ENCODE assay signal across 29 cellular contexts in genomic region chr17:74917430-74917829, GRCh38. TPM values are rescaled to one million over a fixed set of nuclear protein-coding genes. Genes with fewer than 3 reads are reported as not detected.
A peak's percentile ranks its signal among the peaks of the same experiment; 100 is the strongest.
DNase-seq lines count a peak whose midpoint lies in the region; ATAC-seq, FAIRE-seq and TF ChIP-seq lines count a peak whose summit lies in the region.
"Had no signal": no experiment of that assay in that cellular context is flagged by ENCODE, and none has a peak within 500 bp of the region (broad histone marks: within the 10 kb centered on the region; RNA-seq: fewer than 3 reads in every experiment).

No MANE protein-coding gene starts in this region.

- H3K27me3 ChIP-seq in right lobe of liver (no peaks in the 10 kb centered on the region), HepG2 (ENCODE audit: control insufficient read depth in 1 of 2, insufficient read depth in 2 of 2, low read length in 2 of 2) (peaks cover 11 to 51% of the 10 kb centered on the region in 2 experiments)

- ATAC-seq in right lobe of liver (peak in 3 of 4 donors; percentile 18 to 50 (median 28)), HepG2 (no peak), WTC11 (no peak)
- ATAC-seq in stimulated activated memory B cell treated with anti-CD40 and anti-IgM and Interleukin-4, amounts not matched to agents 10 μg/mL and 1 μg/mL and 100 μg/mL, for 72 hours: no peak
- ATAC-seq: activated CD8-positive, alpha-beta T cell treated with anti-CD3 and anti-CD28 coated beads for 36 hours; sciatic nerve had no signal

- no peak overlapping the region for H3K4me2 ChIP-seq in HepG2 (ENCODE audit: low read depth, low read length)
- H3K4me2 ChIP-seq: BLaER1 had no signal

- H3K4me3 Mint-ChIP-seq in WTC11: no peak overlapping the region
- H3K4me3 Mint-ChIP-seq in stimulated activated memory B cell treated with anti-CD40 and anti-IgM and Interleukin-4, amounts not matched to agents 10 μg/mL and 1 μg/mL and 100 μg/mL, for 72 hours: no peak overlapping the region
- H3K4me3 Mint-ChIP-seq: activated CD8-positive, alpha-beta T cell treated with anti-CD3 and anti-CD28 coated beads for 36 hours; activated T-cell treated with anti-CD3 and anti-CD28 coated beads, Interleukin-2, amount 50 U/mL, for 24 hours; natural killer cell had no signal

- TF ChIP-seq RAD21 in HepG2 (CRISPR knock-in tag; IDR thresholded peaks at IDR 0.05): no peak

- H3K4me3 ChIP-seq in right lobe of liver (no peak overlapping the region), HepG2 (replicated peaks in 1 of 3; ENCODE audit: insufficient read depth in 1 of 3, low read depth in 2 of 3, low read length in 3 of 3) (no peak overlapping the region)
- H3K4me3 ChIP-seq: BLaER1, coronary artery, SJCRH30 had no signal

- no TSS peak for BruUV-seq in HepG2 (replicated peaks; lab: Mats Ljungman, UMichigan)

- CTCF ChIA-PET in HepG2 (lab: Yijun Ruan, JAX; ENCODE audit: low intra/inter-chr PET ratio, low total read pairs) (no interaction called here), WTC11 (lab: Charles Lee) (interaction anchor here (0.6 to 2.7 kb wide), 3 partner anchors 40 to 549 kb away, joined by 5 to 14 read pairs (median 7); no protein-coding TSS in a partner anchor)

- H3K27ac Mint-ChIP-seq in WTC11: no peak overlapping the region
- H3K27ac Mint-ChIP-seq in stimulated activated memory B cell treated with anti-CD40 and anti-IgM and Interleukin-4, amounts not matched to agents 10 μg/mL and 1 μg/mL and 100 μg/mL, for 72 hours: no peak overlapping the region
- H3K27ac Mint-ChIP-seq: activated CD8-positive, alpha-beta T cell treated with anti-CD3 and anti-CD28 coated beads for 36 hours; activated T-cell treated with anti-CD3 and anti-CD28 coated beads, Interleukin-2, amount 50 U/mL, for 24 hours; natural killer cell had no signal

- TF ChIP-seq CTCF in right lobe of liver (IDR thresholded peaks at IDR 0.05) (no peak), HepG2 (CRISPR knock-in tag; IDR thresholded peaks at IDR 0.05) (no peak), WTC11 (IDR thresholded peaks at IDR 0.05) (no peak)

- in situ Hi-C loops in HepG2 (cut with HindIII; ENCODE audit: extremely low pct_ligation_motif_present, low pct_unique_long_range_greater_than_20kb): loop anchor here (5.0 kb wide), 1 partner anchor 90 kb away; no protein-coding TSS in a partner anchor

- H3K4me1 ChIP-seq in right lobe of liver (no peaks in the 10 kb centered on the region), HepG2 (ENCODE audit: insufficient read depth, low read length) (peaks cover 26% of the 10 kb centered on the region)
- H3K4me1 ChIP-seq: BLaER1, parathyroid adenoma, SJCRH30 had no signal

- no peak for FAIRE-seq in HepG2 (lab: Jason Lieb, UNC)
- FAIRE-seq: A204.1, endometrium had no signal

- whole genome bisulfite sequencing in right lobe of liver (ENCODE audit: insufficient coverage, low coverage, low lambda C conversion rate, missing lambda C conversion rate): 34% methylated on average over 4 of the region's 10 CpGs
- WGBS in HepG2 (ENCODE audit: low lambda C conversion rate): 38% methylated on average over 10 of the region's 10 CpGs

- H3K27me3 Mint-ChIP-seq in WTC11 (ENCODE audit: low read depth): peaks cover 29% of the 10 kb centered on the region
- peaks cover 78% of the 10 kb centered on the region for H3K27me3 Mint-ChIP-seq in stimulated activated memory B cell treated with anti-CD40 and anti-IgM and Interleukin-4, amounts not matched to agents 10 μg/mL and 1 μg/mL and 100 μg/mL, for 72 hours

- H3K36me3 ChIP-seq in right lobe of liver (no peaks in the 10 kb centered on the region), HepG2 (replicated peaks in 1 of 2; ENCODE audit: control insufficient read depth in 1 of 2, insufficient read depth in 2 of 2, low read length in 2 of 2) (no peaks in the 10 kb centered on the region)
- H3K36me3 ChIP-seq: BLaER1, SJCRH30 had no signal

- TF ChIP-seq POLR2A in right lobe of liver (IDR thresholded peaks at IDR 0.05) (no peak), HepG2 (IDR thresholded peaks at IDR 0.05; ENCODE audit: insufficient read depth in 1 of 2, low read depth in 2 of 2, low read length in 2 of 2) (no peak)

- no peaks in the 10 kb centered on the region for H4K20me1 ChIP-seq in HepG2 (ENCODE audit: insufficient read depth, low read length)

- no peak overlapping the region for H3K9ac ChIP-seq in HepG2 (ENCODE audit: insufficient read depth, low read depth, low read length)
- H3K9ac ChIP-seq: BLaER1, parathyroid adenoma had no signal

- H3K27ac ChIP-seq in right lobe of liver (no peak overlapping the region), HepG2 (ENCODE audit: extremely low read length, insufficient read depth, low read length) (no peak overlapping the region)
- H3K27ac ChIP-seq: BLaER1, coronary artery, parathyroid adenoma, SJCRH30 had no signal

- no peaks in the 10 kb centered on the region for H3K79me2 ChIP-seq in HepG2 (ENCODE audit: insufficient read depth, low read length)
- H3K79me2 ChIP-seq: parathyroid adenoma had no signal

- H2AFZ ChIP-seq in HepG2 (ENCODE audit: low read length): no peak overlapping the region
- H2AFZ ChIP-seq: parathyroid adenoma had no signal

- H3K9me3 ChIP-seq in right lobe of liver (no peaks in the 10 kb centered on the region), HepG2 (ENCODE audit: low read length) (no peaks in the 10 kb centered on the region)

- no peak for DNase-seq in right lobe of liver
- no peak for DNase-seq in HepG2 (ENCODE audit: low spot score)
- DNase-seq in WTC11 (ENCODE audit: low spot score): peak; percentile 10
- DNase-seq in HUDEP-2 (lab: John Stamatoyannopoulos, UW; ENCODE audit: unreplicated experiment in 76 of 76): no peak
- DNase-seq in NCI-H1694 (lab: John Stamatoyannopoulos, UW): no peak
- DNase-seq: activated CD4-positive, CD25-positive, alpha-beta regulatory T cell; activated CD8-positive, alpha-beta T cell treated with anti-CD3 and anti-CD28 coated beads for 36 hours; activated naive CD4-positive, alpha-beta T cell treated with Interleukin-2 at 50 U/mL for 16 hours; activated T-cell treated with anti-CD3 and anti-CD28 coated beads, Interleukin-2, amount 50 U/mL, for 24 hours; amniotic stem cell; H7; left cardiac atrium; natural killer cell; NCI-H1417 treated with DMSO at 0.1 percent for 48 hours; NCI-H2171; NCI-H524 treated with DMSO at 0.1 percent for 48 hours; OCI-M1; SJCRH30; stimulated activated CD4-positive, alpha-beta T cell treated with anti-CD3 and anti-CD28 coated beads, Interleukin-15, amount 100 ng/mL, for 24 hours; T-helper 2 cell had no signal

- POLR2A ChIA-PET in HepG2 (lab: Yijun Ruan, JAX): interaction anchor here (1.0 kb wide), 1 partner anchor 44 kb away, joined by 3 read pairs; the partner anchor contains the start of gene FDXR
- POLR2A ChIA-PET in WTC11 (lab: Charles Lee): no interaction called here

- peaks cover 13% of the 10 kb centered on the region for H3K9me3 Mint-ChIP-seq in WTC11
- no peaks in the 10 kb centered on the region for H3K9me3 Mint-ChIP-seq in stimulated activated memory B cell treated with anti-CD40 and anti-IgM and Interleukin-4, amounts not matched to agents 10 μg/mL and 1 μg/mL and 100 μg/mL, for 72 hours
- H3K9me3 Mint-ChIP-seq: activated CD8-positive, alpha-beta T cell treated with anti-CD3 and anti-CD28 coated beads for 36 hours; activated T-cell treated with anti-CD3 and anti-CD28 coated beads, Interleukin-2, amount 50 U/mL, for 24 hours; natural killer cell had no signal

- peaks cover 9% of the 10 kb centered on the region for H3K4me1 Mint-ChIP-seq in WTC11
- H3K4me1 Mint-ChIP-seq in stimulated activated memory B cell treated with anti-CD40 and anti-IgM and Interleukin-4, amounts not matched to agents 10 μg/mL and 1 μg/mL and 100 μg/mL, for 72 hours: peaks cover 7% of the 10 kb centered on the region

- no peak for TF ChIP-seq EP300 in HepG2 (IDR thresholded peaks at IDR 0.05; ENCODE audit: low read depth in 2 of 2, low read length in 2 of 2)
- no peak for TF ChIP-seq EP300 in HepG2 (CRISPR knock-in tag; IDR thresholded peaks at IDR 0.05; ENCODE audit: borderline replicate concordance)

- intact Hi-C loops in right lobe of liver (cut with DNase I): no loop called here
- intact Hi-C loops in HepG2 (cut with micrococcal nuclease; ENCODE audit: unreplicated experiment): no loop called here

- H3K36me3 Mint-ChIP-seq in WTC11: no peaks in the 10 kb centered on the region; the same call in 1 of the 2 replicates
- no peaks in the 10 kb centered on the region for H3K36me3 Mint-ChIP-seq in stimulated activated memory B cell treated with anti-CD40 and anti-IgM and Interleukin-4, amounts not matched to agents 10 μg/mL and 1 μg/mL and 100 μg/mL, for 72 hours
- H3K36me3 Mint-ChIP-seq: natural killer cell had no signal

RNA-seq across cellular contexts. Expression of gene USH1G, which starts 5.6 kb away (rescaled TPM):
- total RNA-seq in right lobe of liver (not detected), HepG2 (2016; rRNA removed; fragmentation: Illumina TruSeq; extraction: Trizol) (0.04 TPM in 1 of 2 replicates, not detected in the other), WTC11 (2021) (1.9 to 2.9 TPM (median 2.6 TPM) in 3 replicates)
- total RNA-seq in HepG2 (2016; cell fraction: cytosol; rRNA removed; fragmentation: Illumina TruSeq; extraction: Trizol; ENCODE audit: low read depth): not detected in 2 replicates
- total RNA-seq in HepG2 (2016; cell fraction: insoluble cytoplasmic fraction; rRNA removed; fragmentation: Illumina TruSeq; extraction: Trizol): not detected in 2 replicates
- not detected in 2 replicates for total RNA-seq in HepG2 (2016; cell fraction: membrane; rRNA removed; fragmentation: Illumina TruSeq; extraction: Trizol)
- total RNA-seq in HepG2 (2016; cell fraction: nucleus; rRNA removed; fragmentation: Illumina TruSeq; extraction: Trizol): not detected in 2 replicates
- not detected in 2 replicates for polyA plus RNA-seq in HepG2 (2011; rRNA removed)
- polyA plus RNA-seq in HepG2 (2011; cell fraction: cytosol; rRNA removed): 0.01 TPM in 1 of 2 replicates, not detected in the other
- 0.03 and 0.08 TPM in 2 replicates for polyA plus RNA-seq in HepG2 (2011; cell fraction: nucleus; rRNA removed)
- polyA plus RNA-seq in HepG2 (2012): not detected in 2 replicates
- polyA plus RNA-seq in HepG2 (2016; cell fraction: cytosol; fragmentation: Illumina TruSeq; extraction: Trizol; ENCODE audit: low read depth): not detected in 2 replicates
- polyA plus RNA-seq in HepG2 (2016; cell fraction: insoluble cytoplasmic fraction; fragmentation: Illumina TruSeq; extraction: Trizol; ENCODE audit: low read depth): not detected in 2 replicates
- polyA plus RNA-seq in HepG2 (2016; cell fraction: membrane; fragmentation: Illumina TruSeq; extraction: Trizol; ENCODE audit: low read depth): not detected in 2 replicates
- polyA plus RNA-seq in HepG2 (2016; cell fraction: nucleus; fragmentation: Illumina TruSeq; extraction: Trizol; ENCODE audit: insufficient read depth, low read depth): not detected in 2 replicates
- 0.05 TPM in 1 of 2 replicates, not detected in the other for polyA minus RNA-seq in HepG2 (2011; rRNA and poly(A)+ RNA removed; ENCODE audit: low replicate concordance)
- not detected in 2 replicates for polyA minus RNA-seq in HepG2 (2011; cell fraction: cytosol; rRNA and poly(A)+ RNA removed)
- 0.12 and 0.13 TPM in 2 replicates for polyA minus RNA-seq in HepG2 (2011; cell fraction: nucleus; rRNA and poly(A)+ RNA removed)
- total RNA-seq: activated CD8-positive, alpha-beta T cell treated with anti-CD3 and anti-CD28 coated beads for 36 hours; HT1080; natural killer cell; sciatic nerve had no signal

RNA-seq across cellular contexts. Expression of gene OTOP2, which starts 6.6 kb away (rescaled TPM):
- total RNA-seq in right lobe of liver (not detected), HepG2 (2016; rRNA removed; fragmentation: Illumina TruSeq; extraction: Trizol) (not detected in 2 replicates), WTC11 (2021) (not detected in 3 replicates)
- total RNA-seq in HepG2 (2016; cell fraction: cytosol; rRNA removed; fragmentation: Illumina TruSeq; extraction: Trizol; ENCODE audit: low read depth): not detected in 2 replicates
- total RNA-seq in HepG2 (2016; cell fraction: insoluble cytoplasmic fraction; rRNA removed; fragmentation: Illumina TruSeq; extraction: Trizol): not detected in 2 replicates
- not detected in 2 replicates for total RNA-seq in HepG2 (2016; cell fraction: membrane; rRNA removed; fragmentation: Illumina TruSeq; extraction: Trizol)
- not detected in 2 replicates for total RNA-seq in HepG2 (2016; cell fraction: nucleus; rRNA removed; fragmentation: Illumina TruSeq; extraction: Trizol)
- polyA plus RNA-seq in HepG2 (2011; rRNA removed): not detected in 2 replicates
- not detected in 2 replicates for polyA plus RNA-seq in HepG2 (2011; cell fraction: cytosol; rRNA removed)
- polyA plus RNA-seq in HepG2 (2011; cell fraction: nucleus; rRNA removed): 0.06 TPM in 1 of 2 replicates, not detected in the other
- polyA plus RNA-seq in HepG2 (2012): not detected in 2 replicates
- not detected in 2 replicates for polyA plus RNA-seq in HepG2 (2016; cell fraction: cytosol; fragmentation: Illumina TruSeq; extraction: Trizol; ENCODE audit: low read depth)
- polyA plus RNA-seq in HepG2 (2016; cell fraction: insoluble cytoplasmic fraction; fragmentation: Illumina TruSeq; extraction: Trizol; ENCODE audit: low read depth): not detected in 2 replicates
- polyA plus RNA-seq in HepG2 (2016; cell fraction: membrane; fragmentation: Illumina TruSeq; extraction: Trizol; ENCODE audit: low read depth): not detected in 2 replicates
- not detected in 2 replicates for polyA plus RNA-seq in HepG2 (2016; cell fraction: nucleus; fragmentation: Illumina TruSeq; extraction: Trizol; ENCODE audit: insufficient read depth, low read depth)
- polyA minus RNA-seq in HepG2 (2011; rRNA and poly(A)+ RNA removed; ENCODE audit: low replicate concordance): not detected in 2 replicates
- polyA minus RNA-seq in HepG2 (2011; cell fraction: cytosol; rRNA and poly(A)+ RNA removed): not detected in 2 replicates
- not detected in 2 replicates for polyA minus RNA-seq in HepG2 (2011; cell fraction: nucleus; rRNA and poly(A)+ RNA removed)
- total RNA-seq: activated CD8-positive, alpha-beta T cell treated with anti-CD3 and anti-CD28 coated beads for 36 hours; bronchial epithelial cell; H7; HT1080; left cardiac atrium; natural killer cell; sciatic nerve; SJCRH30 had no signal

RNA-seq across cellular contexts. Expression of gene OTOP3, which starts 18.3 kb away (rescaled TPM):
- total RNA-seq in right lobe of liver (not detected), HepG2 (2016; rRNA removed; fragmentation: Illumina TruSeq; extraction: Trizol) (not detected in 2 replicates), WTC11 (2021) (not detected in 3 replicates)
- not detected in 2 replicates for total RNA-seq in HepG2 (2016; cell fraction: cytosol; rRNA removed; fragmentation: Illumina TruSeq; extraction: Trizol; ENCODE audit: low read depth)
- total RNA-seq in HepG2 (2016; cell fraction: insoluble cytoplasmic fraction; rRNA removed; fragmentation: Illumina TruSeq; extraction: Trizol): not detected in 2 replicates
- not detected in 2 replicates for total RNA-seq in HepG2 (2016; cell fraction: membrane; rRNA removed; fragmentation: Illumina TruSeq; extraction: Trizol)
- not detected in 2 replicates for total RNA-seq in HepG2 (2016; cell fraction: nucleus; rRNA removed; fragmentation: Illumina TruSeq; extraction: Trizol)
- not detected in 2 replicates for polyA plus RNA-seq in HepG2 (2011; rRNA removed)
- not detected in 2 replicates for polyA plus RNA-seq in HepG2 (2011; cell fraction: cytosol; rRNA removed)
- polyA plus RNA-seq in HepG2 (2011; cell fraction: nucleus; rRNA removed): not detected in 2 replicates
- polyA plus RNA-seq in HepG2 (2012): not detected in 2 replicates
- polyA plus RNA-seq in HepG2 (2016; cell fraction: cytosol; fragmentation: Illumina TruSeq; extraction: Trizol; ENCODE audit: low read depth): not detected in 2 replicates
- not detected in 2 replicates for polyA plus RNA-seq in HepG2 (2016; cell fraction: insoluble cytoplasmic fraction; fragmentation: Illumina TruSeq; extraction: Trizol; ENCODE audit: low read depth)
- not detected in 2 replicates for polyA plus RNA-seq in HepG2 (2016; cell fraction: membrane; fragmentation: Illumina TruSeq; extraction: Trizol; ENCODE audit: low read depth)
- polyA plus RNA-seq in HepG2 (2016; cell fraction: nucleus; fragmentation: Illumina TruSeq; extraction: Trizol; ENCODE audit: insufficient read depth, low read depth): not detected in 2 replicates
- polyA minus RNA-seq in HepG2 (2011; rRNA and poly(A)+ RNA removed; ENCODE audit: low replicate concordance): not detected in 2 replicates
- not detected in 2 replicates for polyA minus RNA-seq in HepG2 (2011; cell fraction: cytosol; rRNA and poly(A)+ RNA removed)
- not detected in 2 replicates for polyA minus RNA-seq in HepG2 (2011; cell fraction: nucleus; rRNA and poly(A)+ RNA removed)
- total RNA-seq: activated CD8-positive, alpha-beta T cell treated with anti-CD3 and anti-CD28 coated beads for 36 hours; H7; HT1080; left cardiac atrium; natural killer cell; sciatic nerve; SJCRH30 had no signal

RNA-seq across cellular contexts. Expression of gene FADS6, which starts 24.0 kb away (rescaled TPM):
- total RNA-seq in right lobe of liver: 1 to 10 TPM; 2.1 to 6.1 (median 3.7) TPM
- total RNA-seq in HepG2 (2016; rRNA removed; fragmentation: Illumina TruSeq; extraction: Trizol): 0.11 TPM in 1 of 2 replicates, not detected in the other
- total RNA-seq in HepG2 (2016; cell fraction: cytosol; rRNA removed; fragmentation: Illumina TruSeq; extraction: Trizol; ENCODE audit: low read depth): 0.09 TPM in 1 of 2 replicates, not detected in the other
- 0.11 TPM in 1 of 2 replicates, not detected in the other for total RNA-seq in HepG2 (2016; cell fraction: insoluble cytoplasmic fraction; rRNA removed; fragmentation: Illumina TruSeq; extraction: Trizol)
- not detected in 2 replicates for total RNA-seq in HepG2 (2016; cell fraction: membrane; rRNA removed; fragmentation: Illumina TruSeq; extraction: Trizol)
- 0.28 TPM in 1 of 2 replicates, not detected in the other for total RNA-seq in HepG2 (2016; cell fraction: nucleus; rRNA removed; fragmentation: Illumina TruSeq; extraction: Trizol)
- 0.11 and 0.20 TPM in 2 replicates for polyA plus RNA-seq in HepG2 (2011; rRNA removed)
- 0.14 and 0.15 TPM in 2 replicates for polyA plus RNA-seq in HepG2 (2011; cell fraction: cytosol; rRNA removed)
- 0.47 and 1.1 TPM in 2 replicates for polyA plus RNA-seq in HepG2 (2011; cell fraction: nucleus; rRNA removed)
- not detected in 2 replicates for polyA plus RNA-seq in HepG2 (2012)
- 0.18 TPM in 1 of 2 replicates, not detected in the other for polyA plus RNA-seq in HepG2 (2016; cell fraction: cytosol; fragmentation: Illumina TruSeq; extraction: Trizol; ENCODE audit: low read depth)
- 0.10 TPM in 1 of 2 replicates, not detected in the other for polyA plus RNA-seq in HepG2 (2016; cell fraction: insoluble cytoplasmic fraction; fragmentation: Illumina TruSeq; extraction: Trizol; ENCODE audit: low read depth)
- not detected in 2 replicates for polyA plus RNA-seq in HepG2 (2016; cell fraction: membrane; fragmentation: Illumina TruSeq; extraction: Trizol; ENCODE audit: low read depth)
- not detected in 2 replicates for polyA plus RNA-seq in HepG2 (2016; cell fraction: nucleus; fragmentation: Illumina TruSeq; extraction: Trizol; ENCODE audit: insufficient read depth, low read depth)
- 0.32 TPM in 1 of 2 replicates, not detected in the other for polyA minus RNA-seq in HepG2 (2011; rRNA and poly(A)+ RNA removed; ENCODE audit: low replicate concordance)
- not detected in 2 replicates for polyA minus RNA-seq in HepG2 (2011; cell fraction: cytosol; rRNA and poly(A)+ RNA removed)
- not detected in 2 replicates for polyA minus RNA-seq in HepG2 (2011; cell fraction: nucleus; rRNA and poly(A)+ RNA removed)
- total RNA-seq in WTC11 (2021): 1.1 to 2.2 TPM (median 1.2 TPM) in 3 replicates
- total RNA-seq: activated CD8-positive, alpha-beta T cell treated with anti-CD3 and anti-CD28 coated beads for 36 hours; bronchial epithelial cell; H7; HT1080; left cardiac atrium; natural killer cell; sciatic nerve; SJCRH30 had no signal

RNA-seq across cellular contexts. Expression of gene FDXR, which starts 44.6 kb away (rescaled TPM):
- total RNA-seq in right lobe of liver (10 to 100 TPM in 2 of 6 experiments, 1 to 10 TPM in 4; 7.7 to 18.7 (median 8.6) TPM), HepG2 (2016; rRNA removed; fragmentation: Illumina TruSeq; extraction: Trizol) (99.0 and 116 TPM in 2 replicates), WTC11 (2021) (46.5 to 52.8 TPM (median 49.7 TPM) in 3 replicates)
- total RNA-seq in HepG2 (2016; cell fraction: cytosol; rRNA removed; fragmentation: Illumina TruSeq; extraction: Trizol; ENCODE audit: low read depth): 17.2 and 18.6 TPM in 2 replicates
- 96.0 and 122 TPM in 2 replicates for total RNA-seq in HepG2 (2016; cell fraction: insoluble cytoplasmic fraction; rRNA removed; fragmentation: Illumina TruSeq; extraction: Trizol)
- 33.1 and 34.8 TPM in 2 replicates for total RNA-seq in HepG2 (2016; cell fraction: membrane; rRNA removed; fragmentation: Illumina TruSeq; extraction: Trizol)
- total RNA-seq in HepG2 (2016; cell fraction: nucleus; rRNA removed; fragmentation: Illumina TruSeq; extraction: Trizol): 59.6 and 66.9 TPM in 2 replicates
- polyA plus RNA-seq in HepG2 (2011; rRNA removed): 23.4 and 27.7 TPM in 2 replicates
- polyA plus RNA-seq in HepG2 (2011; cell fraction: cytosol; rRNA removed): 25.9 and 36.5 TPM in 2 replicates
- 50.2 and 50.3 TPM in 2 replicates for polyA plus RNA-seq in HepG2 (2011; cell fraction: nucleus; rRNA removed)
- polyA plus RNA-seq in HepG2 (2012): 12.3 and 15.3 TPM in 2 replicates
- polyA plus RNA-seq in HepG2 (2016; cell fraction: cytosol; fragmentation: Illumina TruSeq; extraction: Trizol; ENCODE audit: low read depth): 13.6 and 16.1 TPM in 2 replicates
- 83.4 and 93.7 TPM in 2 replicates for polyA plus RNA-seq in HepG2 (2016; cell fraction: insoluble cytoplasmic fraction; fragmentation: Illumina TruSeq; extraction: Trizol; ENCODE audit: low read depth)
- polyA plus RNA-seq in HepG2 (2016; cell fraction: membrane; fragmentation: Illumina TruSeq; extraction: Trizol; ENCODE audit: low read depth): 21.8 and 25.0 TPM in 2 replicates
- polyA plus RNA-seq in HepG2 (2016; cell fraction: nucleus; fragmentation: Illumina TruSeq; extraction: Trizol; ENCODE audit: insufficient read depth, low read depth): 111 and 113 TPM in 2 replicates
- 11.0 and 40.8 TPM in 2 replicates for polyA minus RNA-seq in HepG2 (2011; rRNA and poly(A)+ RNA removed; ENCODE audit: low replicate concordance)
- polyA minus RNA-seq in HepG2 (2011; cell fraction: cytosol; rRNA and poly(A)+ RNA removed): 14.0 and 15.4 TPM in 2 replicates
- polyA minus RNA-seq in HepG2 (2011; cell fraction: nucleus; rRNA and poly(A)+ RNA removed): 10.0 and 10.6 TPM in 2 replicates

Comparison
In these comparisons a context has a peak if more than half of its experiments do, and no peak if none do; other contexts are left out.
1. ATAC-seq: peak in right lobe of liver (3 of 4); none in HepG2 (single experiment), WTC11 (single experiment) and stimulated activated memory B cell treated with anti-CD40 and anti-IgM and Interleukin-4, amounts not matched to agents 10 μg/mL and 1 μg/mL and 100 μg/mL, for 72 hours (single experiment).